In genomic region chr15:58046467-58046866, GRCh38 we compare ENCODE assay signal across 16 cellular contexts. TPM values are rescaled to one million over a fixed set of nuclear protein-coding genes. Genes with fewer than 3 reads are reported as not detected.
"Had no signal": no experiment of that assay in that cellular context is flagged by ENCODE, and none has a peak within 500 bp of the region (broad histone marks: within the 10 kb centered on the region; RNA-seq: fewer than 3 reads in every experiment).

No MANE protein-coding gene starts in this region.

- H3K36me3 Mint-ChIP-seq: activated naive CD4-positive, alpha-beta T cell treated with anti-CD3 and anti-CD28 coated beads, Interleukin-2, amount 50 U/mL, for 72 hours; memory B cell; natural killer cell treated with Interleukin-12 subunit alpha and Interleukin-12 subunit beta and Interleukin-15 and Interleukin-18, amount 100 ng/mL, for 72 hours had no signal

- H3K4me1 Mint-ChIP-seq: activated CD4-positive, alpha-beta T cell treated with anti-CD3 and anti-CD28 coated beads, Interleukin-2, amount 10 ng/mL, durations not matched to agents 7 days and 5 days; memory B cell; stimulated activated naive CD8-positive, alpha-beta T cell treated with anti-CD3 and anti-CD28 coated beads, Interleukin-15, amount 100 ng/mL, for 72 hours had no signal

- H3K9me3 Mint-ChIP-seq: activated CD4-positive, alpha-beta T cell treated with anti-CD3 and anti-CD28 coated beads, Interleukin-2, amount 10 ng/mL, durations not matched to agents 7 days and 5 days; activated naive CD4-positive, alpha-beta T cell treated with anti-CD3 and anti-CD28 coated beads, Interleukin-2, amount 50 U/mL, for 72 hours; memory B cell; natural killer cell treated with Interleukin-12 subunit alpha and Interleukin-12 subunit beta and Interleukin-15 and Interleukin-18, amount 100 ng/mL, for 72 hours; stimulated activated naive CD8-positive, alpha-beta T cell treated with anti-CD3 and anti-CD28 coated beads, Interleukin-15, amount 100 ng/mL, for 72 hours; T-helper 2 cell treated with Interferon-gamma antibody and Interleukin-4, amounts not matched to agents 5 μg/mL and 100 μg/mL, for 36 hours had no signal

- H3K27me3 ChIP-seq: testis had no signal

- H3K4me3 Mint-ChIP-seq: activated CD4-positive, alpha-beta T cell treated with anti-CD3 and anti-CD28 coated beads, Interleukin-2, amount 10 ng/mL, durations not matched to agents 7 days and 5 days; activated T-cell treated with anti-CD3 and anti-CD28 coated beads, Interleukin-2, amount 50 U/mL, for 72 hours; memory B cell; natural killer cell treated with Interleukin-12 subunit alpha and Interleukin-12 subunit beta and Interleukin-15 and Interleukin-18, amount 100 ng/mL, for 72 hours; stimulated activated naive CD8-positive, alpha-beta T cell treated with anti-CD3 and anti-CD28 coated beads, Interleukin-15, amount 100 ng/mL, for 72 hours; T-helper 2 cell treated with Interferon-gamma antibody and Interleukin-4, amounts not matched to agents 5 μg/mL and 100 μg/mL, for 36 hours had no signal

- H3K27ac ChIP-seq: hepatocyte, psoas muscle, testis had no signal

- DNase-seq: activated CD4-positive, alpha-beta T cell treated with anti-CD3 and anti-CD28 coated beads, Interleukin-2, amount 10 ng/mL, durations not matched to agents 7 days and 5 days; activated CD4-positive, CD25-positive, alpha-beta regulatory T cell; activated CD8-positive, alpha-beta memory T cell treated with anti-CD3 and anti-CD28 coated beads, Interleukin-2, amount 50 U/mL, for 48 hours; activated gamma-delta T cell; activated T-cell treated with anti-CD3 and anti-CD28 coated beads, Interleukin-2, amount 50 U/mL, for 72 hours; amniotic stem cell; left ventricle myocardium superior; psoas muscle; stimulated activated naive CD8-positive, alpha-beta T cell treated with anti-CD3 and anti-CD28 coated beads, Interleukin-15, amount 100 ng/mL, for 72 hours; testis had no signal

- ATAC-seq: activated naive CD4-positive, alpha-beta T cell treated with anti-CD3 and anti-CD28 coated beads, Interleukin-2, amount 50 U/mL, for 72 hours; activated T-cell treated with anti-CD3 and anti-CD28 coated beads, Interleukin-2, amount 50 U/mL, for 72 hours; left ventricle myocardium superior; natural killer cell treated with Interleukin-12 subunit alpha and Interleukin-12 subunit beta and Interleukin-15 and Interleukin-18, amount 100 ng/mL, for 72 hours; psoas muscle; sciatic nerve; stimulated activated naive CD8-positive, alpha-beta T cell treated with anti-CD3 and anti-CD28 coated beads, Interleukin-15, amount 100 ng/mL, for 72 hours had no signal

- H3K4me3 ChIP-seq: hepatocyte, psoas muscle, testis had no signal

- H3K9me3 ChIP-seq: psoas muscle, testis had no signal

- H3K4me1 ChIP-seq: psoas muscle, testis had no signal

- H3K27ac Mint-ChIP-seq: activated CD4-positive, alpha-beta T cell treated with anti-CD3 and anti-CD28 coated beads, Interleukin-2, amount 10 ng/mL, durations not matched to agents 7 days and 5 days; activated naive CD4-positive, alpha-beta T cell treated with anti-CD3 and anti-CD28 coated beads, Interleukin-2, amount 50 U/mL, for 72 hours; activated T-cell treated with anti-CD3 and anti-CD28 coated beads, Interleukin-2, amount 50 U/mL, for 72 hours; memory B cell; natural killer cell treated with Interleukin-12 subunit alpha and Interleukin-12 subunit beta and Interleukin-15 and Interleukin-18, amount 100 ng/mL, for 72 hours; stimulated activated naive CD8-positive, alpha-beta T cell treated with anti-CD3 and anti-CD28 coated beads, Interleukin-15, amount 100 ng/mL, for 72 hours; T-helper 2 cell treated with Interferon-gamma antibody and Interleukin-4, amounts not matched to agents 5 μg/mL and 100 μg/mL, for 36 hours had no signal

RNA-seq across cellular contexts. Expression of gene ALDH1A2, which starts 19.0 kb away (rescaled TPM):
- total RNA-seq: activated CD4-positive, alpha-beta T cell treated with anti-CD3 and anti-CD28 coated beads, Interleukin-2, amount 10 ng/mL, durations not matched to agents 7 days and 5 days; activated naive CD4-positive, alpha-beta T cell treated with anti-CD3 and anti-CD28 coated beads, Interleukin-2, amount 50 U/mL, for 72 hours; natural killer cell treated with Interleukin-12 subunit alpha and Interleukin-12 subunit beta and Interleukin-15 and Interleukin-18, amount 100 ng/mL, for 72 hours had no signal
